ENCODE assay signal across 18 cellular contexts in the genomic region with DNA sequence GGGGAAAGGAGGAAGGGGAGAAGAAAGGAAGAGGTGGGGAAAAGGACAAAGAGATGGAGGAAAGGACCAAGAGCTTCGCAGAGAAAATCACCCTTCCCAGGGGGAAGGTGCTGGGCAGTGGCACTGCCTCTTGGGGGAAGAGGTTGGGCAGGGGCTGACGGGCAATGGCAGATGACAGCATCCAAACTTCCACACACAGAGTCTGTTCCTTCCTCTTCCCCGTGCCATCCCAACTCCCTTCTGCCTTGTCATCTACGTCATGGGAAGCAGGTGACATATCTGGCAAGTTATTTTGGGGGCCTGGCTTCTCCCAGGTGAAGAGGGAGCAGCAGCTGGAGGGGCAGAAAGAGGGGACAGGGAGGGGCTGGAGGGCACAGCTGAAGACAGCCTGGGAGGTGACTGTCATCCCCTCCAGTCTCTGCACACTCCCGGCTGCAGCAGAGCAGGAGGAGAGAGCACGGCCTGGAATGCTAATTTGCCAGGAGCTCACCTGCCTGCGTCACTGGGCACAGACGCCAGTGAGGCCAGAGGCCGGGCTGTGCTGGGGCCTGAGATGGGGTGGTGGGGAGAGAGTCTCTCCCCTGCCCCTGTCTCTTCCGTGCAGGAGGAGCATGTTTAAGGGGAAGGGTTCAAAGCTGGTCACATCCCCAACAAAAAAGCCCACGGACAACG. TPM values are rescaled to one million over a fixed set of nuclear protein-coding genes. Genes with fewer than 3 reads are reported as not detected.
DNase-seq lines count a peak whose midpoint lies in the region; ATAC-seq and TF ChIP-seq lines count a peak whose summit lies in the region.
"Had no signal": no experiment of that assay in that cellular context is flagged by ENCODE, and none has a peak within 500 bp of the region (broad histone marks: within the 10 kb centered on the region; RNA-seq: fewer than 3 reads in every experiment).

No MANE protein-coding gene starts in this region.

- H3K36me3 Mint-ChIP-seq in activated naive CD8-positive, alpha-beta T cell treated with anti-CD3 and anti-CD28 coated beads, Interleukin-2, amount 50 U/mL, for 24 hours (ENCODE audit: low read depth), result peaks cover 16% of the 10 kb centered on the region
- H3K36me3 Mint-ChIP-seq in activated naive CD8-positive, alpha-beta T cell treated with anti-CD3 and anti-CD28 coated beads for 36 hours, result peaks cover 10% of the 10 kb centered on the region
- peaks cover 6% of the 10 kb centered on the region for H3K36me3 Mint-ChIP-seq in nephron progenitor cell (ENCODE audit: low read depth)

- H3K9me3 Mint-ChIP-seq in activated naive CD8-positive, alpha-beta T cell treated with anti-CD3 and anti-CD28 coated beads, Interleukin-2, amount 50 U/mL, for 24 hours, result no peaks in the 10 kb centered on the region
- H3K9me3 Mint-ChIP-seq in activated naive CD8-positive, alpha-beta T cell treated with anti-CD3 and anti-CD28 coated beads for 36 hours, result no peaks in the 10 kb centered on the region
- H3K9me3 Mint-ChIP-seq in nephron progenitor cell, result no peaks in the 10 kb centered on the region
- H3K9me3 Mint-ChIP-seq: activated B cell treated with CpG ODN at 0.5 μM for 24 hours had no signal

- no peaks in the 10 kb centered on the region for H3K4me1 ChIP-seq in thoracic aorta (ENCODE audit: control insufficient read depth in 1 of 2, low read depth in 2 of 2)
- H3K4me1 ChIP-seq: adrenal gland, HAP-1, vagina had no signal

- no peak for DNase-seq in activated naive CD8-positive, alpha-beta T cell treated with anti-CD3 and anti-CD28 coated beads, Interleukin-2, amount 50 U/mL, for 24 hours
- DNase-seq in activated naive CD8-positive, alpha-beta T cell treated with anti-CD3 and anti-CD28 coated beads for 36 hours, result no peak
- no peak for DNase-seq in left ventricle myocardium superior
- DNase-seq in thoracic aorta (ENCODE audit: low spot score), result no peak
- no peak for DNase-seq in globus pallidus (ENCODE audit: low spot score)
- no peak for DNase-seq in nephron progenitor cell
- no peak for DNase-seq in SK-N-DZ (ENCODE audit: low spot score)
- DNase-seq: activated B cell treated with CpG ODN at 0.5 μM for 24 hours, DMS153, erythroblast, NCI-H1694, NCI-H524 treated with DMSO at 0.1 percent for 48 hours, PC-9 had no signal

- TF ChIP-seq CTCF in thoracic aorta (IDR thresholded peaks at IDR 0.05) (no peak), nephron progenitor cell (IDR thresholded peaks at IDR 0.05) (no peak)

- intact Hi-C loops in left ventricle myocardium superior (cut with micrococcal nuclease), result no loop called here

- peaks cover 5% of the 10 kb centered on the region for H3K36me3 ChIP-seq in thoracic aorta
- H3K36me3 ChIP-seq: adrenal gland, HAP-1 had no signal

- H3K9me3 ChIP-seq in thoracic aorta, result no peaks in the 10 kb centered on the region
- H3K9me3 ChIP-seq: adrenal gland, HAP-1, vagina had no signal

- H3K4me3 ChIP-seq in thoracic aorta, result no peak overlapping the region
- H3K4me3 ChIP-seq: adrenal gland, HAP-1, PC-9, vagina had no signal

- no peaks in the 10 kb centered on the region for H3K27me3 ChIP-seq in thoracic aorta (replicated peaks; ENCODE audit: insufficient read depth)
- H3K27me3 ChIP-seq: adrenal gland, vagina had no signal

- H3K27me3 Mint-ChIP-seq in activated naive CD8-positive, alpha-beta T cell treated with anti-CD3 and anti-CD28 coated beads, Interleukin-2, amount 50 U/mL, for 24 hours, result no peaks in the 10 kb centered on the region
- no peaks in the 10 kb centered on the region for H3K27me3 Mint-ChIP-seq in activated naive CD8-positive, alpha-beta T cell treated with anti-CD3 and anti-CD28 coated beads for 36 hours
- no peaks in the 10 kb centered on the region for H3K27me3 Mint-ChIP-seq in nephron progenitor cell (ENCODE audit: low read depth, poor library complexity)
- H3K27me3 Mint-ChIP-seq: activated B cell treated with CpG ODN at 0.5 μM for 24 hours had no signal

- H3K4me1 Mint-ChIP-seq in activated naive CD8-positive, alpha-beta T cell treated with anti-CD3 and anti-CD28 coated beads, Interleukin-2, amount 50 U/mL, for 24 hours, result peaks cover 13% of the 10 kb centered on the region
- peaks cover 11% of the 10 kb centered on the region for H3K4me1 Mint-ChIP-seq in activated naive CD8-positive, alpha-beta T cell treated with anti-CD3 and anti-CD28 coated beads for 36 hours
- H3K4me1 Mint-ChIP-seq in nephron progenitor cell, result no peaks in the 10 kb centered on the region

- H3K27ac ChIP-seq in thoracic aorta, result no peak overlapping the region
- H3K27ac ChIP-seq: adrenal gland, PC-9, vagina had no signal

- peak overlapping the region; percentile 41 for H3K27ac Mint-ChIP-seq in activated naive CD8-positive, alpha-beta T cell treated with anti-CD3 and anti-CD28 coated beads, Interleukin-2, amount 50 U/mL, for 24 hours
- no peak overlapping the region for H3K27ac Mint-ChIP-seq in activated naive CD8-positive, alpha-beta T cell treated with anti-CD3 and anti-CD28 coated beads for 36 hours
- no peak overlapping the region for H3K27ac Mint-ChIP-seq in nephron progenitor cell
- H3K27ac Mint-ChIP-seq: activated B cell treated with CpG ODN at 0.5 μM for 24 hours had no signal

- H3K4me3 Mint-ChIP-seq in activated naive CD8-positive, alpha-beta T cell treated with anti-CD3 and anti-CD28 coated beads, Interleukin-2, amount 50 U/mL, for 24 hours, result no peak overlapping the region
- no peak overlapping the region for H3K4me3 Mint-ChIP-seq in activated naive CD8-positive, alpha-beta T cell treated with anti-CD3 and anti-CD28 coated beads for 36 hours
- no peak overlapping the region for H3K4me3 Mint-ChIP-seq in nephron progenitor cell
- H3K4me3 Mint-ChIP-seq: activated B cell treated with CpG ODN at 0.5 μM for 24 hours had no signal

- no peak for ATAC-seq in activated naive CD8-positive, alpha-beta T cell treated with anti-CD3 and anti-CD28 coated beads, Interleukin-2, amount 50 U/mL, for 24 hours
- ATAC-seq in HG03196 (IDR thresholded peaks at IDR 0.05; ENCODE audit: unreplicated experiment) (peak; percentile 19), left ventricle myocardium superior (peak; percentile 64), thoracic aorta (ENCODE audit: insufficient number of reproducible peaks, low FRiP score, low read depth) (peak; percentile 20)

RNA-seq across cellular contexts. Expression of gene IQSEC3, which starts 43.9 kb away (rescaled TPM):
- 1 to 10 TPM; 3.2 to 3.6 TPM for total RNA-seq in activated naive CD8-positive, alpha-beta T cell treated with anti-CD3 and anti-CD28 coated beads for 36 hours
- total RNA-seq in left ventricle myocardium superior, result 1.3 TPM
- 1 to 10 TPM; 1.1 to 1.3 TPM for total RNA-seq in thoracic aorta
- 0.48 and 0.61 TPM in 2 replicates for polyA plus RNA-seq in SK-N-DZ (2014; cell fraction: cytosol; rRNA removed)
- 1.1 and 2.9 TPM in 2 replicates for polyA plus RNA-seq in SK-N-DZ (2014; cell fraction: nucleus; rRNA removed)
- total RNA-seq: activated B cell treated with CpG ODN at 0.5 μM for 24 hours, LHCN-M2, PC-9 had no signal
